ENCODE assay signal across 13 cellular contexts in genomic region chr6:41680182-41680965, GRCh38. TPM values are rescaled to one million over a fixed set of nuclear protein-coding genes. Genes with fewer than 3 reads are reported as not detected.
"Had no signal": no experiment of that assay in that cellular context is flagged by ENCODE, and none has a peak within 500 bp of the region (broad histone marks: within the 10 kb centered on the region; RNA-seq: fewer than 3 reads in every experiment).

No MANE protein-coding gene starts in this region.

- H3K4me3 ChIP-seq: body of pancreas, pancreas, tibial artery had no signal

- H3K9me3 ChIP-seq: body of pancreas, pancreas, tibial artery had no signal

- H3K4me1 Mint-ChIP-seq: activated T-helper 17 cell treated with anti-CD3 and anti-CD28 coated beads, Interleukin-2, amount 50 U/mL, for 72 hours had no signal

- H3K27ac ChIP-seq: body of pancreas, pancreas, tibial artery had no signal

- H3K27me3 Mint-ChIP-seq: activated naive CD4-positive, alpha-beta T cell treated with anti-CD3 and anti-CD28 coated beads, Interleukin-2, amount 50 U/mL, for 24 hours had no signal

- H3K27ac Mint-ChIP-seq: activated naive CD4-positive, alpha-beta T cell treated with anti-CD3 and anti-CD28 coated beads, Interleukin-2, amount 50 U/mL, for 24 hours; activated T-helper 17 cell treated with anti-CD3 and anti-CD28 coated beads, Interleukin-2, amount 50 U/mL, for 72 hours; natural killer cell treated with Interleukin-12 subunit alpha and Interleukin-12 subunit beta and Interleukin-15 and Interleukin-18, amount 100 ng/mL, for 72 hours; T-cell; WTC11 had no signal

- H3K27me3 ChIP-seq: body of pancreas, pancreas, tibial artery had no signal

- H3K4me3 Mint-ChIP-seq: activated naive CD4-positive, alpha-beta T cell treated with anti-CD3 and anti-CD28 coated beads, Interleukin-2, amount 50 U/mL, for 24 hours; activated T-helper 17 cell treated with anti-CD3 and anti-CD28 coated beads, Interleukin-2, amount 50 U/mL, for 72 hours; natural killer cell treated with Interleukin-12 subunit alpha and Interleukin-12 subunit beta and Interleukin-15 and Interleukin-18, amount 100 ng/mL, for 72 hours; T-cell; WTC11 had no signal

- H3K9me3 Mint-ChIP-seq: activated naive CD4-positive, alpha-beta T cell treated with anti-CD3 and anti-CD28 coated beads, Interleukin-2, amount 50 U/mL, for 24 hours; activated T-helper 17 cell treated with anti-CD3 and anti-CD28 coated beads, Interleukin-2, amount 50 U/mL, for 72 hours; natural killer cell treated with Interleukin-12 subunit alpha and Interleukin-12 subunit beta and Interleukin-15 and Interleukin-18, amount 100 ng/mL, for 72 hours; T-cell; WTC11 had no signal

- H3K36me3 ChIP-seq: pancreas had no signal

- ATAC-seq: activated T-helper 17 cell treated with anti-CD3 and anti-CD28 coated beads, Interleukin-2, amount 50 U/mL, for 72 hours; body of pancreas; natural killer cell treated with Interleukin-12 subunit alpha and Interleukin-12 subunit beta and Interleukin-15 and Interleukin-18, amount 100 ng/mL, for 72 hours; pancreas; T-cell; WTC11 had no signal

- H3K36me3 Mint-ChIP-seq: activated naive CD4-positive, alpha-beta T cell treated with anti-CD3 and anti-CD28 coated beads, Interleukin-2, amount 50 U/mL, for 24 hours; natural killer cell treated with Interleukin-12 subunit alpha and Interleukin-12 subunit beta and Interleukin-15 and Interleukin-18, amount 100 ng/mL, for 72 hours; T-cell; WTC11 had no signal

- DNase-seq: activated CD4-positive, alpha-beta T cell treated with anti-CD3 and anti-CD28 coated beads for 48 hours; amniotic stem cell; body of pancreas; hypothalamus; mammary epithelial cell; small intestine; T-cell had no signal

RNA-seq across cellular contexts. Expression of gene MDFI, which starts 42.1 kb away (rescaled TPM):
- total RNA-seq: activated T-helper 17 cell treated with anti-CD3 and anti-CD28 coated beads, Interleukin-2, amount 50 U/mL, for 72 hours; natural killer cell treated with Interleukin-12 subunit alpha and Interleukin-12 subunit beta and Interleukin-15 and Interleukin-18, amount 100 ng/mL, for 72 hours; T-cell had no signal
